ENCODE assay signal across 8 cellular contexts in the genomic region with DNA sequence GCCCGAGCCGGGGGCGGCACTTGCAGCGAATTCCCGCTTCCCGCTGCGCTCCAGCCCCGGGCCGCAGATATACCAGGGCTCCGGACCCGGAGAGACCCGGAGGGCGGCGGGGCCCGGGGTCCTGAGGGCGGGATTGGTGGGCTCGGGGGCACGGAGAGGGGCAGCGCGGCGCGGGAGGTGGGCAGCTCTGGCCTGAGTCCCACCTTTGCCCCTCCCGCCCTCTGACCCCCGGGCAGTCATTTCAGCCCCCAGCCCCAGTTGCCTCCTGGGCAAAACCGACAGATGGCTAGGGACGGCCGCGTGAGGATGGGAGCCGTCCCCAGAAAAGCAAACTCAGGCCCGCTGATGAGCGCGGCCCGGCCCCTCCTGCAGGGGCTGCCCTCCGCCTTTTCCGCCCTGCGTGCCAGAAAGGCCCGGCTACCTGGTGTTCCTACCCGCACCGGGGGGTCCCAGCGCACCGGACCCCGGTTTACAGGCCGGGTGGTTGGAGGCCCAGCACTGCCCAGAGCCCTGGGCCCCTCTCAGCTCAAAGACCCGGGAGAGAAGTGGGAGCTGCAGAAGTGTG. TPM values are rescaled to one million over a fixed set of nuclear protein-coding genes. Genes with fewer than 3 reads are reported as not detected.
DNase-seq lines count a peak whose midpoint lies in the region; ATAC-seq, FAIRE-seq and TF ChIP-seq lines count a peak whose summit lies in the region.

No MANE protein-coding gene starts in this region.

- H3K36me3 Mint-ChIP-seq in CD4-positive, CD25-positive, alpha-beta regulatory T cell: peaks cover 4% of the 10 kb centered on the region
- H3K36me3 Mint-ChIP-seq in naive thymus-derived CD8-positive, alpha-beta T cell: no peaks in the 10 kb centered on the region

- peaks cover 48% of the 10 kb centered on the region for H3K4me1 ChIP-seq in CD4-positive, CD25-positive, alpha-beta regulatory T cell (ENCODE audit: control insufficient read depth, insufficient read depth, low read length, poor library complexity, severe bottlenecking)
- peaks cover 44% of the 10 kb centered on the region for H3K4me1 ChIP-seq in Loucy (ENCODE audit: insufficient read depth, low read length, poor library complexity, severe bottlenecking)

- H3K4me3 ChIP-seq in CD4-positive, CD25-positive, alpha-beta regulatory T cell (ENCODE audit: low read depth, low read length): peak overlapping the region; percentile 7
- H3K4me3 ChIP-seq in Loucy (ENCODE audit: low read length, poor library complexity, severe bottlenecking) (peak overlapping the region; percentile 99), dorsolateral prefrontal cortex (peak overlapping the region; percentile 54 to 94 (median 84))

- H3K27me3 ChIP-seq in CD4-positive, CD25-positive, alpha-beta regulatory T cell (ENCODE audit: control insufficient read depth, insufficient read depth, low read length): no peaks in the 10 kb centered on the region
- H3K27me3 ChIP-seq in Loucy (ENCODE audit: insufficient read depth, low read length, poor library complexity, severe bottlenecking) (no peaks in the 10 kb centered on the region), dorsolateral prefrontal cortex (no peaks in the 10 kb centered on the region)

- H3K9me3 ChIP-seq in CD4-positive, CD25-positive, alpha-beta regulatory T cell (ENCODE audit: control insufficient read depth in 2 of 2, low read length in 2 of 2): no peaks in the 10 kb centered on the region
- no peaks in the 10 kb centered on the region for H3K9me3 ChIP-seq in Loucy (ENCODE audit: insufficient read depth, low read depth, low read length)

- peaks cover 22% of the 10 kb centered on the region for H4K20me1 ChIP-seq in Loucy (ENCODE audit: insufficient read depth, low read length, poor library complexity, severe bottlenecking)

- peak overlapping the region; percentile 85 for H3K9ac ChIP-seq in Loucy (ENCODE audit: low read depth, low read length, poor library complexity, severe bottlenecking)

- DNase-seq in CD4-positive, CD25-positive, alpha-beta regulatory T cell: no peak
- DNase-seq in dorsolateral prefrontal cortex: peak in 1 of 10 donors; percentile 24
- DNase-seq in naive thymus-derived CD8-positive, alpha-beta T cell: peak in 2 of 10 donors; percentile 21 to 25
- DNase-seq in nucleus accumbens (lab: John Stamatoyannopoulos, UW): no peak
- no peak for DNase-seq in T1000 (lab: John Stamatoyannopoulos, UW)
- DNase-seq in HTR-8/SVneo (ENCODE audit: insufficient read length, low spot score): no peak

- H3K27me3 Mint-ChIP-seq in CD4-positive, CD25-positive, alpha-beta regulatory T cell: peaks cover 11% of the 10 kb centered on the region
- no peaks in the 10 kb centered on the region for H3K27me3 Mint-ChIP-seq in naive thymus-derived CD8-positive, alpha-beta T cell

- peak overlapping the region in 2 of 3 donors; percentile 38 to 82 for H3K27ac Mint-ChIP-seq in CD4-positive, CD25-positive, alpha-beta regulatory T cell
- H3K27ac Mint-ChIP-seq in naive thymus-derived CD8-positive, alpha-beta T cell: peak overlapping the region in 8 of 10 donors; percentile 19 to 87 (median 77)

- H3K4me1 Mint-ChIP-seq in CD4-positive, CD25-positive, alpha-beta regulatory T cell: peaks cover 15 to 71% (median 47%) of the 10 kb centered on the region in 4 donors
- peaks cover 30 to 65% (median 60%) of the 10 kb centered on the region in 4 donors for H3K4me1 Mint-ChIP-seq in naive thymus-derived CD8-positive, alpha-beta T cell

- no peaks in the 10 kb centered on the region for H3K9me3 Mint-ChIP-seq in CD4-positive, CD25-positive, alpha-beta regulatory T cell
- no peaks in the 10 kb centered on the region for H3K9me3 Mint-ChIP-seq in naive thymus-derived CD8-positive, alpha-beta T cell

- no peak for TF ChIP-seq CTCF in Loucy (conservative IDR thresholded peaks at IDR 0.05; ENCODE audit: low read length)
- TF ChIP-seq CTCF in dorsolateral prefrontal cortex (IDR thresholded peaks at IDR 0.05 in 54 of 56, conservative IDR thresholded peaks at IDR 0.05 in 2 of 56; ENCODE audit: low read depth in 1 of 56, partially characterized antibody in 56 of 56): no peak

- no peaks in the 10 kb centered on the region for H3K9me2 ChIP-seq in Loucy (replicated peaks; ENCODE audit: low read depth, low read length)

- no peak for FAIRE-seq in HTR-8/SVneo (lab: Jason Lieb, UNC)

- intact Hi-C loops in dorsolateral prefrontal cortex (cut with DNase I): loop anchor here in 1 of 2 donors (5.0 to 10.0 kb wide), 2 partner anchors 33 to 59 kb away; partner anchors contain the start of gene PFKFB3

- peak overlapping the region; percentile 75 for H3K27ac ChIP-seq in CD4-positive, CD25-positive, alpha-beta regulatory T cell (ENCODE audit: insufficient read depth, low read length, poor library complexity, severe bottlenecking)
- H3K27ac ChIP-seq in dorsolateral prefrontal cortex: peak overlapping the region in 56 of 59 donors; percentile 56 to 94 (median 83)

- POLR2A ChIA-PET in naive thymus-derived CD8-positive, alpha-beta T cell (lab: Charles Lee): interaction anchor here (2.3 to 7.6 kb wide), 2 partner anchors 18 to 56 kb away, joined by 11 to 31 read pairs; partner anchors contain the start of gene PFKFB3

- H3F3A ChIP-seq in Loucy (ENCODE audit: low read depth): no peaks in the 10 kb centered on the region

- peak overlapping the region; percentile 83 for H3K4me2 ChIP-seq in Loucy (ENCODE audit: low read depth, low read length, poor library complexity, severe bottlenecking)

- ATAC-seq in CD4-positive, CD25-positive, alpha-beta regulatory T cell (ENCODE audit: low read depth in 2 of 2): no peak
- no peak for ATAC-seq in naive thymus-derived CD8-positive, alpha-beta T cell
- no peak for ATAC-seq in HG02981 (IDR thresholded peaks at IDR 0.05; ENCODE audit: unreplicated experiment)

- peak overlapping the region; percentile 100 for H2AFZ ChIP-seq in Loucy (ENCODE audit: low read length)

- peak overlapping the region; percentile 85 to 93 (median 89) for H3K4me3 Mint-ChIP-seq in CD4-positive, CD25-positive, alpha-beta regulatory T cell
- H3K4me3 Mint-ChIP-seq in naive thymus-derived CD8-positive, alpha-beta T cell: peak overlapping the region; percentile 73 to 91 (median 84)

- no peaks in the 10 kb centered on the region for H3K36me3 ChIP-seq in CD4-positive, CD25-positive, alpha-beta regulatory T cell (ENCODE audit: control insufficient read depth, insufficient read depth, low read length)
- no peaks in the 10 kb centered on the region for H3K36me3 ChIP-seq in Loucy (ENCODE audit: insufficient read depth, low read length)

- peaks cover 67% of the 10 kb centered on the region for H3K79me2 ChIP-seq in Loucy (ENCODE audit: insufficient read depth, low read length)

RNA-seq across cellular contexts. Expression of gene RBM17, which starts 56.7 kb away (rescaled TPM):
- 168 TPM for total RNA-seq in CD4-positive, CD25-positive, alpha-beta regulatory T cell
- 10 to 100 TPM; 63.6 to 88.2 (median 65.7) TPM for polyA plus RNA-seq in CD4-positive, CD25-positive, alpha-beta regulatory T cell
- total RNA-seq in dorsolateral prefrontal cortex: 100 to 1,000 TPM in 44 of 120 experiments, 10 to 100 TPM in 76; 67.3 to 155 (median 95.4) TPM
- 100 to 1,000 TPM; 129 to 130 TPM for total RNA-seq in naive thymus-derived CD8-positive, alpha-beta T cell
- polyA plus RNA-seq in naive thymus-derived CD8-positive, alpha-beta T cell: 10 to 100 TPM; 57.4 to 84.9 (median 61.3) TPM

RNA-seq across cellular contexts. Expression of gene PFKFB3, which starts 57.2 kb away (rescaled TPM):
- 96.3 TPM for total RNA-seq in CD4-positive, CD25-positive, alpha-beta regulatory T cell
- 1 to 10 TPM; 2.8 to 6.2 (median 3.9) TPM for polyA plus RNA-seq in CD4-positive, CD25-positive, alpha-beta regulatory T cell
- total RNA-seq in dorsolateral prefrontal cortex: 100 to 1,000 TPM in 97 of 120 experiments, 10 to 100 TPM in 23; 82.4 to 323 (median 122) TPM
- 10 to 100 TPM; 75.0 to 79.4 TPM for total RNA-seq in naive thymus-derived CD8-positive, alpha-beta T cell
- 1 to 10 TPM; 1.6 to 7.1 (median 4.8) TPM for polyA plus RNA-seq in naive thymus-derived CD8-positive, alpha-beta T cell

Comparison
In these comparisons a context has a peak if more than half of its experiments do, and no peak if none do; other contexts are left out.
1. H3K4me3 ChIP-seq: peak in every context shown above with its lines; median percentile 99 in Loucy; 84 in dorsolateral prefrontal cortex; 7 in CD4-positive, CD25-positive, alpha-beta regulatory T cell.